ENCODE assay signal across 8 cellular contexts in the genomic region with DNA sequence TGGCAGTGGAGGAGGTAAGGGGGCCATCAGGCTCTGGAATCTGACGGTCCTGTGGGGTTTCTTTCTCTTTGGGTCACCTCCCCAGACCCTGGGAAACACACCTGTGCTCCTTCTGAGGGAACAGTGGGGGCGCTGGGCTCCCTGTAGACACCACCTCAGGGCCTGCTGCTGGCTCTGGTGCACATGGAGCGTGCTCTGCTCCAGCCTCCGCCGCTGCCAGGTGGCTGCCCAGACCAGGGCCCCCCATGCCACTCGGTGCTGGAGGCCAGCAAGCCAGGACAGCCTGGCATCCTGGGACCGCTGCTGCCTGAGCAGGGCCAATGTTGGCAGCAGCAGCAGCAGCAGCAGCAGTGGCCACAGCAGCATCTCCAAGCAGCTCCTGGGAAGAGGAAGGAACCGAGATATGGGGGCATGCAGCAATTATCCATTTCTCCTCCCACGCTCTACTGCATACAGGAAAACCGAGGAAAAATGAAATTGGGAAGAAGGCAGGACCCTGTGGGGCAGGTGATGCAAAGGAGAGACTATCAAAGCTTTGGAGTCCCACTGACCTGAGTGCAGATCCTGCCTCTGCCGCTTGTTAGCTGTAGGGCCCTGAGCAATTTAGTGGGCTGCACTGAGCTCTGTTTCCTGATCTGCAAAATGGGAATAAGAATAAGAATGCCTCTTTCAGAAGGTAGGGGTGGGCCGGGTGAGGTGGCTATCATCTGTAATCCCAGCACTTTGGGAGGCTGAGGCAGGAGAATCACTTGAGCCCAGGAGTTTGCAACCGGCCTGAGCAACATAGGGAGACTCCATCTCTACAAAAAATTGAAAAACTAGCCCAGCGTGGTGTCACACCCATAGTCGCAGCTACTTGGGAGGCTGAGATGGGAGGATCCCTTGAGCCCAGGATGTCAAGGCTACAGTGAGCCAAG. TPM values are rescaled to one million over a fixed set of nuclear protein-coding genes. Genes with fewer than 3 reads are reported as not detected.
DNase-seq lines count a peak whose midpoint lies in the region; ATAC-seq, FAIRE-seq and TF ChIP-seq lines count a peak whose summit lies in the region.

No MANE protein-coding gene starts in this region.

- no peaks in the 10 kb centered on the region for H3K9me3 Mint-ChIP-seq in H9
- no peaks in the 10 kb centered on the region for H3K9me3 Mint-ChIP-seq in activated CD8-positive, alpha-beta T cell treated with anti-CD3 and anti-CD28 coated beads, Interleukin-2, amount 10 ng/mL, durations not matched to agents 7 days and 5 days (ENCODE audit: insufficient read depth)

- no peak for TF ChIP-seq EP300 in stomach (IDR thresholded peaks at IDR 0.05)

- POLR2A ChIA-PET in activated CD8-positive, alpha-beta T cell treated with anti-CD3 and anti-CD28 coated beads, Interleukin-2, amount 10 ng/mL, durations not matched to agents 7 days and 5 days (lab: Charles Lee), result interaction anchor here (0.8 to 1.7 kb wide), 8 partner anchors 12 to 176 kb away, joined by 3 to 6 read pairs (median 4); partner anchors contain the start of genes DHX58, DNAJC7 and STAT5A

- no peak overlapping the region for H3T11ph ChIP-seq in H9 (ENCODE audit: low read length)

- no peak for TF ChIP-seq POLR2A in stomach (IDR thresholded peaks at IDR 0.05)

- no peak overlapping the region for H2BK15ac ChIP-seq in H9 (ENCODE audit: low read depth, low read length)

- intact Hi-C loops in stomach (cut with DNase I; ENCODE audit: low total_unique reads), result no loop called here

- H3K36me3 Mint-ChIP-seq in H9 (ENCODE audit: insufficient read depth in 1 of 3, low read depth in 3 of 3), result no peaks in the 10 kb centered on the region
- no peaks in the 10 kb centered on the region for H3K36me3 Mint-ChIP-seq in activated CD8-positive, alpha-beta T cell treated with anti-CD3 and anti-CD28 coated beads, Interleukin-2, amount 10 ng/mL, durations not matched to agents 7 days and 5 days (ENCODE audit: low read depth)

- H3K79me1 ChIP-seq in H9 (ENCODE audit: insufficient read depth, low read depth, low read length, poor library complexity, severe bottlenecking), result no peaks in the 10 kb centered on the region

- H4K5ac ChIP-seq in H9 (ENCODE audit: insufficient read length, low read depth, low read length), result no peak overlapping the region

- no peak overlapping the region for H2BK12ac ChIP-seq in H9 (ENCODE audit: insufficient read length, low read depth, low read length)

- H3K4ac ChIP-seq in H9 (ENCODE audit: low read depth, low read length), result no peak overlapping the region

- no peaks in the 10 kb centered on the region for H3K27me3 Mint-ChIP-seq in H9 (ENCODE audit: low read depth)
- no peaks in the 10 kb centered on the region for H3K27me3 Mint-ChIP-seq in activated CD8-positive, alpha-beta T cell treated with anti-CD3 and anti-CD28 coated beads, Interleukin-2, amount 10 ng/mL, durations not matched to agents 7 days and 5 days (ENCODE audit: low read depth)

- peak; percentile 21 for ATAC-seq in activated CD8-positive, alpha-beta T cell treated with anti-CD3 and anti-CD28 coated beads, Interleukin-2, amount 10 ng/mL, durations not matched to agents 7 days and 5 days
- ATAC-seq in GM18907 (IDR thresholded peaks at IDR 0.05; ENCODE audit: unreplicated experiment), result no peak
- no peak for ATAC-seq in HG03442 (IDR thresholded peaks at IDR 0.05; ENCODE audit: unreplicated experiment)

- CTCF ChIA-PET in activated CD8-positive, alpha-beta T cell treated with anti-CD3 and anti-CD28 coated beads, Interleukin-2, amount 10 ng/mL, durations not matched to agents 7 days and 5 days (lab: Charles Lee), result interaction anchor here (0.9 to 6.5 kb wide), 10 partner anchors 11 to 324 kb away, joined by 3 to 72 read pairs (median 4); partner anchors contain the start of genes HCRT and KCNH4

- H4K91ac ChIP-seq in H9 (ENCODE audit: insufficient read length, low read depth, low read length), result no peak overlapping the region

- no peak overlapping the region for H3K23ac ChIP-seq in H9 (ENCODE audit: insufficient read length, low read depth, low read length)

- H3K23me2 ChIP-seq in H9 (ENCODE audit: insufficient read length, low read depth, low read length, poor library complexity, severe bottlenecking), result peaks cover 3% of the 10 kb centered on the region

- H3K27me3 ChIP-seq in H9 (ENCODE audit: insufficient read depth, low read length) (no peaks in the 10 kb centered on the region), hepatocyte (no peaks in the 10 kb centered on the region), stomach (no peaks in the 10 kb centered on the region)

- H3K4me1 ChIP-seq in H9 (ENCODE audit: insufficient read depth, low read length) (no peaks in the 10 kb centered on the region), hepatocyte (ENCODE audit: insufficient read depth) (no peaks in the 10 kb centered on the region), stomach (peaks cover 14 to 27% (median 22%) of the 10 kb centered on the region in 4 donors)

- H3K9me3 ChIP-seq in H9 (ENCODE audit: control insufficient read depth, low read depth, low read length) (no peaks in the 10 kb centered on the region), hepatocyte (ENCODE audit: low read depth) (no peaks in the 10 kb centered on the region), stomach (no peaks in the 10 kb centered on the region)

- no peak overlapping the region for H2BK20ac ChIP-seq in H9 (ENCODE audit: low read depth, low read length, poor library complexity, severe bottlenecking)

- no peak overlapping the region for H3K9ac ChIP-seq in H9 (ENCODE audit: extremely low read depth, insufficient read length, low read length)

- H4K8ac ChIP-seq in H9 (replicated peaks; ENCODE audit: insufficient read length, low read depth, low read length), result no peak overlapping the region

- peak overlapping the region; percentile 69 for H3K4me2 ChIP-seq in H9 (ENCODE audit: insufficient read depth, insufficient read length, low read length)
- H3K4me2 ChIP-seq in hepatocyte, result peak overlapping the region; percentile 79

- peak overlapping the region; percentile 66 to 72 for H3K4me3 Mint-ChIP-seq in H9
- H3K4me3 Mint-ChIP-seq in activated CD8-positive, alpha-beta T cell treated with anti-CD3 and anti-CD28 coated beads, Interleukin-2, amount 10 ng/mL, durations not matched to agents 7 days and 5 days, result peak overlapping the region; percentile 92

- FAIRE-seq in GM19239 (lab: Jason Lieb, UNC), result no peak

- no peak overlapping the region; the same call in 1 of the 2 replicates for H3K14ac ChIP-seq in H9 (ENCODE audit: insufficient read depth, low read length)

- H2BK5ac ChIP-seq in H9 (ENCODE audit: insufficient read length, low read length), result no peak overlapping the region

- WGBS in H9 (ENCODE audit: extremely low coverage, insufficient read length, low lambda C conversion rate), result no CpG with 5 or more reads among the region's 15 CpGs
- 92% methylated on average over 14 of the region's 15 CpGs for WGBS in hepatocyte (ENCODE audit: low lambda C conversion rate, missing lambda C conversion rate)
- 60 to 68% (median 66%) methylated on average over 13 to 15 of the region's 15 CpGs for WGBS in stomach, 5 donors

- no peak overlapping the region for H2BK120ac ChIP-seq in H9 (ENCODE audit: low read depth, low read length, poor library complexity, severe bottlenecking)

- H3K36me3 ChIP-seq in hepatocyte (replicated peaks; ENCODE audit: insufficient read depth, low read depth) (no peaks in the 10 kb centered on the region), stomach (peaks cover 0 to 25% (median 17%) of the 10 kb centered on the region in 4 donors)

- DNase-seq in H9, result no peak
- DNase-seq in activated CD8-positive, alpha-beta T cell treated with anti-CD3 and anti-CD28 coated beads, Interleukin-2, amount 10 ng/mL, durations not matched to agents 7 days and 5 days, result no peak
- DNase-seq in hepatocyte (ENCODE audit: low spot score), result no peak
- no peak for DNase-seq in stomach
- DNase-seq in GM19239 (ENCODE audit: insufficient read length, low spot score), result no peak
- no peak for DNase-seq in NCI-H2227 (lab: John Stamatoyannopoulos, UW; ENCODE audit: unreplicated experiment)

- no peak overlapping the region for H2AK5ac ChIP-seq in H9 (ENCODE audit: insufficient read length, low read length)

- H2AFZ ChIP-seq in H9 (ENCODE audit: low read length), result no peak overlapping the region
- H2AFZ ChIP-seq in hepatocyte, result peak overlapping the region; percentile 86

- H3K4me3 ChIP-seq in hepatocyte (no peak overlapping the region), stomach (peak overlapping the region; percentile 55 to 78 (median 70))

- H3K56ac ChIP-seq in H9 (ENCODE audit: insufficient read length, low read depth, low read length), result no peak overlapping the region

- peak overlapping the region in 1 of 3 experiments; percentile 86; a peak in 1 of 7 replicates for H3K27ac Mint-ChIP-seq in H9
- peak overlapping the region; percentile 96 for H3K27ac Mint-ChIP-seq in activated CD8-positive, alpha-beta T cell treated with anti-CD3 and anti-CD28 coated beads, Interleukin-2, amount 10 ng/mL, durations not matched to agents 7 days and 5 days

- no peak overlapping the region for H3K27ac ChIP-seq in H9 (ENCODE audit: insufficient read length, low read depth, low read length)
- no peak overlapping the region for H3K27ac ChIP-seq in hepatocyte
- peak overlapping the region; percentile 86 to 89 (median 87) for H3K27ac ChIP-seq in stomach

- no peaks in the 10 kb centered on the region for H4K20me1 ChIP-seq in H9 (ENCODE audit: control insufficient read depth, insufficient read depth, insufficient read length)
- no peaks in the 10 kb centered on the region for H4K20me1 ChIP-seq in hepatocyte (ENCODE audit: insufficient read depth, poor library complexity, severe bottlenecking)

- TF ChIP-seq CTCF in H9 (conservative IDR thresholded peaks at IDR 0.05) (no peak), hepatocyte (IDR thresholded peaks at IDR 0.05; ENCODE audit: poor library complexity) (no peak), stomach (IDR thresholded peaks at IDR 0.05) (no peak)

- H3K4me1 Mint-ChIP-seq in H9, result peaks cover 14% of the 10 kb centered on the region in 2 experiments
- peaks cover 32% of the 10 kb centered on the region for H3K4me1 Mint-ChIP-seq in activated CD8-positive, alpha-beta T cell treated with anti-CD3 and anti-CD28 coated beads, Interleukin-2, amount 10 ng/mL, durations not matched to agents 7 days and 5 days (ENCODE audit: low read depth)

- H3K18ac ChIP-seq in H9 (ENCODE audit: insufficient read length, low read depth, low read length), result no peak overlapping the region

- H3K79me2 ChIP-seq in H9 (ENCODE audit: insufficient read depth, low read length), result no peaks in the 10 kb centered on the region
- no peaks in the 10 kb centered on the region for H3K79me2 ChIP-seq in hepatocyte

- no peaks in the 10 kb centered on the region for H3K9me2 ChIP-seq in hepatocyte (replicated peaks; ENCODE audit: insufficient read depth)

RNA-seq across cellular contexts. Expression of gene GHDC, which starts 0.8 kb away (rescaled TPM):
- total RNA-seq in H9 (2021) (8.5 and 11.0 TPM in 2 replicates), hepatocyte (6.1 and 7.2 TPM in 2 replicates), stomach (10 to 100 TPM in 3 of 5 donors, 1 to 10 TPM in 1, not detected in 1; 7.1 to 43.2 (median 13.5) TPM)
- total RNA-seq in activated CD8-positive, alpha-beta T cell treated with anti-CD3 and anti-CD28 coated beads, Interleukin-2, amount 10 ng/mL, durations not matched to agents 7 days and 5 days, result 10 to 100 TPM; 16.6 to 17.2 TPM
- polyA plus RNA-seq in hepatocyte (7.0 and 8.7 TPM in 2 replicates), stomach (10 to 100 TPM; 11.3 to 14.5 (median 13.9) TPM)

RNA-seq across cellular contexts. Expression of gene HCRT, which starts 8.2 kb away (rescaled TPM):
- total RNA-seq in H9 (2021), result not detected in 2 replicates
- not detected for total RNA-seq in activated CD8-positive, alpha-beta T cell treated with anti-CD3 and anti-CD28 coated beads, Interleukin-2, amount 10 ng/mL, durations not matched to agents 7 days and 5 days
- total RNA-seq in hepatocyte, result not detected in 2 replicates
- polyA plus RNA-seq in hepatocyte, result not detected in 2 replicates
- not detected for total RNA-seq in stomach
- not detected for polyA plus RNA-seq in stomach

RNA-seq across cellular contexts. Expression of gene KCNH4, which starts 12.5 kb away (rescaled TPM):
- total RNA-seq in H9 (2021) (0.13 TPM in 1 of 2 replicates, not detected in the other), hepatocyte (0.08 and 0.17 TPM in 2 replicates), stomach (not detected)
- total RNA-seq in activated CD8-positive, alpha-beta T cell treated with anti-CD3 and anti-CD28 coated beads, Interleukin-2, amount 10 ng/mL, durations not matched to agents 7 days and 5 days, result under 1 TPM; 0.05 to 0.13 TPM
- polyA plus RNA-seq in hepatocyte (0.12 and 0.23 TPM in 2 replicates), stomach (not detected)

RNA-seq across cellular contexts. Expression of gene RAB5C, which starts 38.7 kb away (rescaled TPM):
- total RNA-seq in H9 (2021) (73.8 and 75.7 TPM in 2 replicates), hepatocyte (123 and 158 TPM in 2 replicates), stomach (100 to 1,000 TPM in 1 of 5 donors, 10 to 100 TPM in 4; 26.8 to 105 (median 69.2) TPM)
- 100 to 1,000 TPM; 102 to 107 TPM for total RNA-seq in activated CD8-positive, alpha-beta T cell treated with anti-CD3 and anti-CD28 coated beads, Interleukin-2, amount 10 ng/mL, durations not matched to agents 7 days and 5 days
- polyA plus RNA-seq in hepatocyte (172 and 184 TPM in 2 replicates), stomach (100 to 1,000 TPM in 2 of 3 donors, 10 to 100 TPM in 1; 67.0 to 225 (median 170) TPM)

Comparison
In these comparisons a context has a peak if more than half of its experiments do, and no peak if none do; other contexts are left out.
1. H3K27ac ChIP-seq: peak in stomach (5 of 5); none in H9 (single experiment) and hepatocyte (single experiment).